In genomic region chr17:63773272-63774140, GRCh38 we compare ENCODE assay signal across 1 cellular context.
TF ChIP-seq lines count a peak whose summit lies in the region.

CCDC47 (minus strand) TSS chr17:63773597; CDS start chr17:63766175, 7,422 bp downstream.

TF ChIP-seq in GM12878, 131 proteins besides CTCF, POLR2A, EP300 and RAD21 (continued from another document and continues in another):
- TF ChIP-seq BCL3 (IDR thresholded peaks at IDR 0.05; ENCODE audit: borderline replicate concordance, insufficient read depth, low read depth, low read length, poor library complexity, severe bottlenecking), result no peak
- peak; percentile 76 for TF ChIP-seq NR2C2 (IDR thresholded peaks at IDR 0.05; ENCODE audit: borderline replicate concordance, control insufficient read depth, insufficient read length, low read depth)
- no peak for TF ChIP-seq RFX5 (IDR thresholded peaks at IDR 0.05; ENCODE audit: low read depth, low read length)
- no peak; the same call in 1 of the 2 replicates for TF ChIP-seq CHD1 (IDR thresholded peaks at IDR 0.05; ENCODE audit: low read depth, low read length)
- no peak for TF ChIP-seq CEBPB (IDR thresholded peaks at IDR 0.05; ENCODE audit: borderline replicate concordance in 1 of 2, low read depth in 2 of 2, low read length in 2 of 2)
- TF ChIP-seq NFYA (IDR thresholded peaks at IDR 0.05; ENCODE audit: borderline replicate concordance, low read depth, low read length), result no peak
- peak; percentile 80 for TF ChIP-seq POLR2AphosphoS2 (IDR thresholded peaks at IDR 0.05; ENCODE audit: low read depth, low read length)
- TF ChIP-seq SRF (IDR thresholded peaks at IDR 0.05; ENCODE audit: low read depth in 2 of 2, low read length in 2 of 2), result peak; percentile 67 to 76
- TF ChIP-seq NR2F1 (conservative IDR thresholded peaks at IDR 0.05), result peak; percentile 58
- TF ChIP-seq CBX3 (IDR thresholded peaks at IDR 0.05; ENCODE audit: borderline replicate concordance, low read depth), result no peak
- no peak for TF ChIP-seq BCL11A (IDR thresholded peaks at IDR 0.05; ENCODE audit: low read depth, low read length)
- peak; percentile 74; the same call in 1 of the 2 replicates for TF ChIP-seq SREBF1 (IDR thresholded peaks at IDR 0.05; ENCODE audit: low read length)
- peak; percentile 71 for TF ChIP-seq RUNX3 (IDR thresholded peaks at IDR 0.05; ENCODE audit: low read length)
- TF ChIP-seq ASH2L (IDR thresholded peaks at IDR 0.05; ENCODE audit: borderline replicate concordance, low read depth), result 0 out of 2 replicates have a peak, but pooled peaks have one; percentile 50
- TF ChIP-seq TAF1 (IDR thresholded peaks at IDR 0.05; ENCODE audit: borderline replicate concordance, low read depth, low read length), result peak; percentile 77; the same call in 1 of the 2 replicates
- TF ChIP-seq RELA (IDR thresholded peaks at IDR 0.05; ENCODE audit: borderline replicate concordance, partially characterized antibody), result peak; percentile 68
- TF ChIP-seq SMAD1 (IDR thresholded peaks at IDR 0.05; ENCODE audit: low read depth, partially characterized antibody), result peak; percentile 85
- TF ChIP-seq IRF4 (IDR thresholded peaks at IDR 0.05; ENCODE audit: low read depth, low read length), result no peak
- 0 out of 2 replicates have a peak, but pooled peaks have one; percentile 45 for TF ChIP-seq TARDBP (IDR thresholded peaks at IDR 0.05; ENCODE audit: borderline replicate concordance)
- TF ChIP-seq E2F4 (IDR thresholded peaks at IDR 0.05; ENCODE audit: low read depth, low read length), result peak; percentile 68
- TF ChIP-seq NR2C1 (IDR thresholded peaks at IDR 0.05), result peak; percentile 100
- TF ChIP-seq MLLT1 (IDR thresholded peaks at IDR 0.05), result peak; percentile 82
- no peak for TF ChIP-seq PBX3 (IDR thresholded peaks at IDR 0.05; ENCODE audit: insufficient replicate concordance, low read depth, low read length)
- TF ChIP-seq ZBTB40 (IDR thresholded peaks at IDR 0.05; ENCODE audit: borderline replicate concordance), result peak; percentile 96
- no peak; the same call in 1 of the 2 replicates for TF ChIP-seq ZBTB33 (IDR thresholded peaks at IDR 0.05)
- TF ChIP-seq SIN3A (IDR thresholded peaks at IDR 0.05; ENCODE audit: low read depth, low read length), result peak; percentile 90
- TF ChIP-seq MEF2A (IDR thresholded peaks at IDR 0.05; ENCODE audit: insufficient read depth, low read depth, low read length), result 0 out of 2 replicates have a peak, but pooled peaks have one; percentile 7
- TF ChIP-seq LARP7 (IDR thresholded peaks at IDR 0.05), result peak; percentile 54; the same call in 1 of the 2 replicates
- TF ChIP-seq KDM1A (IDR thresholded peaks at IDR 0.05; ENCODE audit: borderline replicate concordance), result no peak
- no peak for TF ChIP-seq RBBP5 (conservative IDR thresholded peaks at IDR 0.05)
- peak; percentile 70; the same call in 1 of the 2 replicates for TF ChIP-seq PKNOX1 (IDR thresholded peaks at IDR 0.05)
- TF ChIP-seq POLR2AphosphoS5 (IDR thresholded peaks at IDR 0.05; ENCODE audit: low read length), result peak; percentile 88
- TF ChIP-seq CREB1 (IDR thresholded peaks at IDR 0.05; ENCODE audit: low read depth), result peak; percentile 99
- peak; percentile 82 for TF ChIP-seq FOXK2 (IDR thresholded peaks at IDR 0.05)
- TF ChIP-seq MTA3 (IDR thresholded peaks at IDR 0.05; ENCODE audit: borderline replicate concordance, low read length), result no peak
- TF ChIP-seq ZBED1 (IDR thresholded peaks at IDR 0.05; ENCODE audit: borderline replicate concordance), result peak; percentile 63; the same call in 1 of the 2 replicates
- TF ChIP-seq GABPA (IDR thresholded peaks at IDR 0.05; ENCODE audit: low read depth), result peak; percentile 98
- no peak for TF ChIP-seq TCF7 (IDR thresholded peaks at IDR 0.05; ENCODE audit: borderline replicate concordance)
- TF ChIP-seq ETV6 (conservative IDR thresholded peaks at IDR 0.05 in 1 of 2, IDR thresholded peaks at IDR 0.05 in 1 of 2; ENCODE audit: borderline replicate concordance in 1 of 2, low read depth in 1 of 2), result peak in 1 of 2 experiments; percentile 25; a peak in 1 of 4 replicates
- no peak for TF ChIP-seq CEBPZ (IDR thresholded peaks at IDR 0.05; ENCODE audit: low read depth, low read length)
- no peak for TF ChIP-seq CHD4 (IDR thresholded peaks at IDR 0.05)
- TF ChIP-seq BACH1 (IDR thresholded peaks at IDR 0.05; ENCODE audit: borderline replicate concordance), result peak; percentile 63; the same call in 1 of the 2 replicates
- TF ChIP-seq IKZF1 (conservative IDR thresholded peaks at IDR 0.05), result peak; percentile 93
- peak; percentile 100 for TF ChIP-seq MXI1 (IDR thresholded peaks at IDR 0.05; ENCODE audit: low read depth, low read length)
